In genomic region chr1:96580920-96581319, GRCh38 we compare ENCODE assay signal across 18 cellular contexts.
DNase-seq lines count a peak whose midpoint lies in the region; ATAC-seq and TF ChIP-seq lines count a peak whose summit lies in the region.
"Had no signal": no experiment of that assay in that cellular context is flagged by ENCODE, and none has a peak within 500 bp of the region (broad histone marks: within the 10 kb centered on the region; RNA-seq: fewer than 3 reads in every experiment).

No MANE protein-coding gene starts in this region.

- H3K4me2 ChIP-seq in GM23338 = peak overlapping the region; percentile 64
- no peak overlapping the region for H3K4me2 ChIP-seq in mesendoderm (ENCODE audit: low read length)

- H2AFZ ChIP-seq in GM23338 = no peak overlapping the region

- H3K56ac ChIP-seq in mesendoderm (ENCODE audit: low read length) = no peak overlapping the region

- H3K36me3 ChIP-seq in GM23338 (ENCODE audit: insufficient read depth) (no peaks in the 10 kb centered on the region), iPS DF 6.9 (ENCODE audit: control insufficient read depth, insufficient read depth, low read length) (no peaks in the 10 kb centered on the region), mesendoderm (ENCODE audit: control insufficient read depth, insufficient read depth, low read length) (no peaks in the 10 kb centered on the region), sigmoid colon (no peaks in the 10 kb centered on the region)

- no peak overlapping the region for H3K27ac ChIP-seq in GM23338 (ENCODE audit: low read depth)
- H3K27ac ChIP-seq in iPS DF 6.9 (ENCODE audit: low read length) = no peak overlapping the region
- no peak overlapping the region for H3K27ac ChIP-seq in mesendoderm (ENCODE audit: low read depth, low read length)
- H3K27ac ChIP-seq in sigmoid colon = no peak overlapping the region

- no peak overlapping the region for H2AK5ac ChIP-seq in mesendoderm (ENCODE audit: low read length)

- no peak overlapping the region for H3K9ac ChIP-seq in mesendoderm (ENCODE audit: low read length)

- ATAC-seq in GM23338 = peak; percentile 98

- no peak overlapping the region for H4K5ac ChIP-seq in mesendoderm (ENCODE audit: low read length)

- H3K9me3 ChIP-seq in iPS DF 6.9 (ENCODE audit: control insufficient read depth, insufficient read depth, low read length) = no peaks in the 10 kb centered on the region
- H3K9me3 ChIP-seq in sigmoid colon = no peaks in the 10 kb centered on the region

- H3K79me1 ChIP-seq in mesendoderm (ENCODE audit: low read length) = no peaks in the 10 kb centered on the region

- H4K8ac ChIP-seq in mesendoderm (ENCODE audit: low read depth, low read length) = no peak overlapping the region

- no peaks in the 10 kb centered on the region for H3K9me3 Mint-ChIP-seq in GM23338
- H3K9me3 Mint-ChIP-seq: HFFc6 had no signal

- H3K4me1 Mint-ChIP-seq in GM23338 = peaks cover 35% of the 10 kb centered on the region
- H3K4me1 Mint-ChIP-seq: CD4-positive, alpha-beta memory T cell had no signal

- no peak overlapping the region for H3K18ac ChIP-seq in mesendoderm (ENCODE audit: low read length)

- H3K27ac Mint-ChIP-seq in GM23338 = 0 out of 2 replicates have a peak overlapping the region, but pooled peaks have one; percentile 25
- H3K27ac Mint-ChIP-seq: CD4-positive, alpha-beta memory T cell; HFFc6 had no signal

- H2BK120ac ChIP-seq in mesendoderm (ENCODE audit: low read depth, low read length) = no peak overlapping the region

- no CpG with 5 or more reads among the region's 7 CpGs for WGBS in iPS DF 6.9 (ENCODE audit: insufficient coverage, insufficient read length)
- no CpG with 5 or more reads among the region's 7 CpGs for WGBS in mesendoderm (ENCODE audit: extremely low coverage, insufficient coverage, low lambda C conversion rate)
- 52 to 63% methylated on average over 7 of the region's 7 CpGs for WGBS in sigmoid colon, 2 donors

- peak overlapping the region; percentile 54 for H3K4me3 Mint-ChIP-seq in GM23338
- H3K4me3 Mint-ChIP-seq: CD4-positive, alpha-beta memory T cell; HFFc6 had no signal

- no peaks in the 10 kb centered on the region for H4K20me1 ChIP-seq in GM23338 (replicated peaks; ENCODE audit: insufficient read depth)

- no peaks in the 10 kb centered on the region for H3K27me3 Mint-ChIP-seq in GM23338 (ENCODE audit: insufficient read depth, low read depth, poor library complexity)

- no peak overlapping the region for H2BK5ac ChIP-seq in mesendoderm (ENCODE audit: low read length)

- H2BK15ac ChIP-seq in mesendoderm (replicated peaks; ENCODE audit: low read depth) = no peak overlapping the region

- TF ChIP-seq CTCF in GM23338 (conservative IDR thresholded peaks at IDR 0.05; ENCODE audit: low read depth in 2 of 2) (no peak), sigmoid colon (IDR thresholded peaks at IDR 0.05) (no peak)

- no peaks in the 10 kb centered on the region for H3F3A ChIP-seq in GM23338 (replicated peaks; ENCODE audit: low read depth)

- H3K27me3 ChIP-seq in GM23338 (ENCODE audit: insufficient read depth) (no peaks in the 10 kb centered on the region), iPS DF 6.9 (ENCODE audit: control insufficient read depth, insufficient read depth, low read length) (no peaks in the 10 kb centered on the region), mesendoderm (ENCODE audit: insufficient read depth, low read length, poor library complexity) (no peaks in the 10 kb centered on the region), sigmoid colon (no peaks in the 10 kb centered on the region)

- no peak overlapping the region for H3K4ac ChIP-seq in mesendoderm (ENCODE audit: low read depth, low read length)

- DNase-seq in GM23338 (ENCODE audit: low spot score) (peak; percentile 83), NCI-H526 (lab: John Stamatoyannopoulos, UW) (peak; percentile 65 to 83), iPS DF 6.9 (ENCODE audit: low read depth, low spot score) (peak; percentile 35), mesendoderm (peak; percentile 70), sigmoid colon (no peak), NCI-H2196 (lab: John Stamatoyannopoulos, UW; ENCODE audit: unreplicated experiment) (no peak)
- DNase-seq in activated naive CD4-positive, alpha-beta T cell treated with Interleukin-2 at 50 U/mL for 16 hours = no peak
- DNase-seq in activated CD8-positive, alpha-beta memory T cell treated with anti-CD3 and anti-CD28 coated beads, Interleukin-2, amount 50 U/mL, for 4 hours = no peak
- DNase-seq: Calu3; CD4-positive, alpha-beta memory T cell; DMS79; GOT3; HFFc6; NCI-H1092; NCI-H146; NCI-H2081; NCI-H226; NCI-H774 had no signal

- peaks cover 33% of the 10 kb centered on the region for H3K4me1 ChIP-seq in GM23338 (ENCODE audit: insufficient read depth)
- peaks cover 2% of the 10 kb centered on the region; the same call in 1 of the 2 replicates for H3K4me1 ChIP-seq in iPS DF 6.9 (ENCODE audit: control insufficient read depth, insufficient read depth, low read length)
- H3K4me1 ChIP-seq in mesendoderm (ENCODE audit: control insufficient read depth, low read depth, low read length) = no peaks in the 10 kb centered on the region
- peaks cover 0 to 31% (median 11%) of the 10 kb centered on the region in 4 donors for H3K4me1 ChIP-seq in sigmoid colon

- no peak for TF ChIP-seq POLR2A in sigmoid colon (IDR thresholded peaks at IDR 0.05)

- H3K4me3 ChIP-seq in GM23338 = peak overlapping the region; percentile 27; the same call in 1 of the 2 replicates
- no peak overlapping the region for H3K4me3 ChIP-seq in iPS DF 6.9 (ENCODE audit: low read length)
- H3K4me3 ChIP-seq in mesendoderm (ENCODE audit: low read length) = no peak overlapping the region
- H3K4me3 ChIP-seq in sigmoid colon = no peak overlapping the region

- no peak for TF ChIP-seq EP300 in sigmoid colon (IDR thresholded peaks at IDR 0.05)

- H3K79me2 ChIP-seq in GM23338 (replicated peaks; ENCODE audit: insufficient read depth) (no peaks in the 10 kb centered on the region), mesendoderm (ENCODE audit: control insufficient read depth, insufficient read depth, low read length) (no peaks in the 10 kb centered on the region)

- intact Hi-C loops in sigmoid colon (cut with DNase I) = no loop called here

- H3K23ac ChIP-seq in mesendoderm (ENCODE audit: low read length) = no peak overlapping the region

- H3K9me2 ChIP-seq in GM23338 (ENCODE audit: insufficient read depth) = no peaks in the 10 kb centered on the region

- no peaks in the 10 kb centered on the region for H3K36me3 Mint-ChIP-seq in GM23338 (ENCODE audit: low read depth)
- H3K36me3 Mint-ChIP-seq: CD4-positive, alpha-beta memory T cell had no signal

TF ChIP-seq in GM23338, 12 proteins besides CTCF, POLR2A, EP300 and RAD21:
- TF ChIP-seq ZNF462 (CRISPR knock-in tag; IDR thresholded peaks at IDR 0.05) = peak; percentile 96; the same call in 1 of the 2 replicates
- no peak for TF ChIP-seq ZNF114 (CRISPR knock-in tag; IDR thresholded peaks at IDR 0.05)
TF ChIP-seq in GM23338: peak in this region for 1.

Comparison
In these comparisons a context has a peak if more than half of its experiments do, and no peak if none do; other contexts are left out.
1. DNase-seq: peak in GM23338 (single experiment), NCI-H526 (2 of 2), iPS DF 6.9 (single experiment) and mesendoderm (single experiment); none in sigmoid colon (single experiment), activated naive CD4-positive, alpha-beta T cell treated with Interleukin-2 at 50 U/mL for 16 hours (single experiment), activated CD8-positive, alpha-beta memory T cell treated with anti-CD3 and anti-CD28 coated beads, Interleukin-2, amount 50 U/mL, for 4 hours (single experiment) and NCI-H2196 (single experiment).